35 cellular contexts compared by ENCODE assay signal in the genomic region with DNA sequence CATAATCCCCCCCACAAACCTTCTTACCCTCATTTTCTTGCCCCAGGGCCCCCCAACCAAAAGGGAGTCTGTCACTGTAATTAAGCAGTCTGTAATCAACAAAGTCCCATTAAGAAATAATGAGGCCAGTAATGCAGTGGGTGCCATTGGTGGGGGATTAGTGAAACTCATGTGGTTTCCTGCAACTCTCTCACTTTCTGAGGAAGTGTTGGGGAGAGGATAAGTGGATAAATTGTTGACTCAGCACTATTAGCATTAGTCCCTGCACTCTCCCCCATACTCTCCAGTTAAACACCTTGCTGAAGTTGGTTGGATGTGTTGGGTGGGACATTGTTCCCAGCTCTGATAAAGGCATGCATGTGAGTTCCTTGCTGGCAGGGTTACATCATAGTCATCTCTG. TPM values are rescaled to one million over a fixed set of nuclear protein-coding genes. Genes with fewer than 3 reads are reported as not detected.
"Had no signal": no experiment of that assay in that cellular context is flagged by ENCODE, and none has a peak within 500 bp of the region (broad histone marks: within the 10 kb centered on the region; RNA-seq: fewer than 3 reads in every experiment).

No MANE protein-coding gene starts in this region.

- DNase-seq: activated CD4-positive, alpha-beta memory T cell treated with anti-CD3 and anti-CD28 coated beads, Interleukin-2, amount 10 ng/mL, durations not matched to agents 7 days and 5 days; activated CD4-positive, alpha-beta T cell treated with anti-CD3 and anti-CD28 coated beads for 1 hour; activated CD4-positive, alpha-beta T cell treated with anti-CD3 and anti-CD28 coated beads for 48 hours; activated CD4-positive, CD25-positive, alpha-beta regulatory T cell; activated CD8-positive, alpha-beta memory T cell treated with anti-CD3 and anti-CD28 coated beads for 24 hours; activated CD8-positive, alpha-beta memory T cell treated with anti-CD3 and anti-CD28 coated beads, Interleukin-2, amount 10 ng/mL, durations not matched to agents 7 days and 5 days; activated CD8-positive, alpha-beta memory T cell treated with anti-CD3 and anti-CD28 coated beads, Interleukin-2, amount 50 U/mL, for 48 hours; activated effector memory CD4-positive, alpha-beta T cell treated with Interleukin-2 at 50 U/mL for 16 hours; activated naive CD4-positive, alpha-beta T cell treated with anti-CD3 and anti-CD28 coated beads, Interleukin-2, amount 10 ng/mL, durations not matched to agents 7 days and 5 days; activated naive CD8-positive, alpha-beta T cell treated with anti-CD3 and anti-CD28 coated beads, Interleukin-2, amount 50 U/mL, for 24 hours; activated T-cell treated with anti-CD3 and anti-CD28 coated beads, Interleukin-2, amount 50 U/mL, for 48 hours; aorta; brain microvascular endothelial cell; central memory CD4-positive, alpha-beta T cell; KBM-7; NCI-H1048; NCI-H1436 treated with DMSO at 0.1 percent for 48 hours; NCI-H1694 treated with DMSO at 0.1 percent for 48 hours; NCI-H2029 treated with DMSO at 0.1 percent for 48 hours; NCI-H2107; NCI-H2171; NCI-H2227 treated with DMSO at 0.1 percent for 48 hours; NCI-H446 treated with DMSO at 0.1 percent for 48 hours; NCI-H524; NCI-H69; NCI-H82; SHP77; SJCRH30; T1000; WERI-Rb-1 had no signal

- H3K27me3 ChIP-seq: SJCRH30 had no signal

- ATAC-seq: activated CD8-positive, alpha-beta memory T cell treated with anti-CD3 and anti-CD28 coated beads, Interleukin-2, amount 10 ng/mL, durations not matched to agents 7 days and 5 days; activated naive CD8-positive, alpha-beta T cell treated with anti-CD3 and anti-CD28 coated beads, Interleukin-2, amount 50 U/mL, for 24 hours; Panc1 had no signal

- H3K9me3 ChIP-seq: SJCRH30 had no signal

- H3K36me3 ChIP-seq: brain microvascular endothelial cell, SJCRH30, WERI-Rb-1 had no signal

- H3K4me3 ChIP-seq: SJCRH30, SK-N-MC had no signal

- H3K4me1 ChIP-seq: SJCRH30 had no signal

- H3K27ac ChIP-seq: brain microvascular endothelial cell, SJCRH30, SK-N-MC, WERI-Rb-1 had no signal

RNA-seq across cellular contexts. Expression of a gene that starts 45.9 kb away (rescaled TPM):
- total RNA-seq: activated CD4-positive, alpha-beta memory T cell treated with anti-CD3 and anti-CD28 coated beads, Interleukin-2, amount 10 ng/mL, durations not matched to agents 7 days and 5 days; activated CD8-positive, alpha-beta memory T cell treated with anti-CD3 and anti-CD28 coated beads, Interleukin-2, amount 10 ng/mL, durations not matched to agents 7 days and 5 days; cerebellum; T-helper 1 cell treated with Interleukin-12 subunit alpha and Interleukin-12 subunit beta and Interleukin-4 antibody, amounts not matched to agents 30 ng/mL and 1 ng/mL, for 36 hours; T-helper 2 cell treated with Interferon-gamma antibody and Interleukin-4, amounts not matched to agents 100 ng/mL and 5 ng/mL, for 36 hours had no signal
- polyA plus RNA-seq: aorta had no signal
